ENCODE assay signal across 8 cellular contexts in the genomic region with DNA sequence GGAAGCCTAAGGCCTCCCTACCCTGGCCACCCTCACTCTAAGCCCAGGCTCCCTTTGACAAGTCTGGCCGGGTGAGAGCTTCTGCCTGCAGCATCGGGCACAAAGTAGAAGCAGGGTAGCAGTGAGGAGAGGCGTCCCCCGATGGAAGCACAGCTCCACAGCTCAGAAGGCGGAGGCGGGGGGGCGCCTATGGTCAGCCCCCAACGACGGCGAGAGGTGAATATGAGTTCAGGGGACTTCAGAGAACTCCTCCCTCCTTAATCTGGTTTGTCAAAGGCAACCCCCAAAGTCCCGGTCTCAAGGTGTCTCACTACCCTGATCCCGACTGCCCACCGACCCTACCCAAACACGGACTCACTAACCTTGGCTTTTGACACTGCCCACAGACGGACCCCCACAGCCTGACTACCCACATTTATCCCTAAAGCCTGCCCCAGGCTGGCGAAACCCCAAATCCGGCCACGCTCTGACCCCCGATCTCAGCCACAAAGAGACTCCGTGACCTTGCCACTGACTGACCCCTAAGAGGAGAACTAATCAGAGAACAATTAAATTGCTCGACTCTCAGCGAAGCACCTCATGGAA. TPM values are rescaled to one million over a fixed set of nuclear protein-coding genes. Genes with fewer than 3 reads are reported as not detected.
DNase-seq lines count a peak whose midpoint lies in the region; ATAC-seq lines count a peak whose summit lies in the region.

No MANE protein-coding gene starts in this region.

- peak overlapping the region; percentile 93 for H3K9ac ChIP-seq in iPS-20b (ENCODE audit: low read depth, low read length)
- H3K9ac ChIP-seq in stomach smooth muscle (ENCODE audit: low read length in 2 of 2), result peak overlapping the region; percentile 68 to 79

- no peaks in the 10 kb centered on the region for H3K27me3 Mint-ChIP-seq in activated T-cell treated with anti-CD3 and anti-CD28 coated beads, Interleukin-2, amount 50 U/mL, for 4 hours (ENCODE audit: low read depth)

- peaks cover 47% of the 10 kb centered on the region for H3K4me1 Mint-ChIP-seq in activated T-cell treated with anti-CD3 and anti-CD28 coated beads, Interleukin-2, amount 50 U/mL, for 4 hours (ENCODE audit: low read depth)

- H3K4me1 ChIP-seq in iPS-20b (ENCODE audit: insufficient read depth, low read length) (peaks cover 29% of the 10 kb centered on the region), stomach smooth muscle (ENCODE audit: control insufficient read depth, insufficient read depth, low read length) (peaks cover 50% of the 10 kb centered on the region)

- H3K9me3 Mint-ChIP-seq in activated T-cell treated with anti-CD3 and anti-CD28 coated beads, Interleukin-2, amount 50 U/mL, for 4 hours, result no peaks in the 10 kb centered on the region

- H3K36me3 ChIP-seq in iPS-20b (ENCODE audit: insufficient read depth, low read depth, low read length) (peaks cover 18% of the 10 kb centered on the region), stomach smooth muscle (ENCODE audit: control insufficient read depth in 2 of 2, insufficient read depth in 2 of 2, low read length in 2 of 2) (no peaks in the 10 kb centered on the region)

- H3K27me3 ChIP-seq in iPS-20b (ENCODE audit: insufficient read depth, low read length) (peaks cover 23% of the 10 kb centered on the region), stomach smooth muscle (ENCODE audit: control insufficient read depth in 1 of 2, insufficient read depth in 2 of 2, low read length in 2 of 2) (no peaks in the 10 kb centered on the region)

- peak overlapping the region; percentile 74 for H3K4me3 ChIP-seq in iPS-20b (ENCODE audit: low read length)
- H3K4me3 ChIP-seq in stomach smooth muscle (ENCODE audit: low read length in 2 of 2), result peak overlapping the region; percentile 47 to 95

- H3K36me3 Mint-ChIP-seq in activated T-cell treated with anti-CD3 and anti-CD28 coated beads, Interleukin-2, amount 50 U/mL, for 4 hours (ENCODE audit: insufficient read depth), result no peaks in the 10 kb centered on the region

- H3K9me3 ChIP-seq in iPS-20b (ENCODE audit: insufficient read depth, low read depth, low read length), result no peaks in the 10 kb centered on the region
- H3K9me3 ChIP-seq in stomach smooth muscle (ENCODE audit: control insufficient read depth in 2 of 2, low read length in 2 of 2), result no peaks in the 10 kb centered on the region

- peak overlapping the region; percentile 81 for H3K4me3 Mint-ChIP-seq in activated T-cell treated with anti-CD3 and anti-CD28 coated beads, Interleukin-2, amount 50 U/mL, for 4 hours

- ATAC-seq in activated T-cell treated with anti-CD3 and anti-CD28 coated beads, Interleukin-2, amount 50 U/mL, for 4 hours, result no peak
- ATAC-seq in GM21786 (IDR thresholded peaks at IDR 0.05; ENCODE audit: unreplicated experiment) (no peak), HG02759 (IDR thresholded peaks at IDR 0.05; ENCODE audit: unreplicated experiment) (no peak)

- DNase-seq in DMS 273 (lab: John Stamatoyannopoulos, UW; ENCODE audit: unreplicated experiment) (peak; percentile 57), DMS 273 treated with DMSO at 0.1 percent for 48 hours (lab: John Stamatoyannopoulos, UW) (no peak)
- no peak for DNase-seq in activated T-cell treated with anti-CD3 and anti-CD28 coated beads, Interleukin-2, amount 50 U/mL, for 4 hours
- DNase-seq in stimulated activated CD4-positive, alpha-beta T cell treated with anti-CD3 and anti-CD28 coated beads, Interleukin-2, amount 100 ng/mL, for 24 hours, result no peak

- H3K27ac ChIP-seq in iPS-20b (ENCODE audit: low read length) (peak overlapping the region; percentile 85), stomach smooth muscle (ENCODE audit: low read length) (peak overlapping the region; percentile 89)

RNA-seq across cellular contexts. Expression of gene ID3, which starts 5.3 kb away (rescaled TPM):
- total RNA-seq in activated T-cell treated with anti-CD3 and anti-CD28 coated beads, Interleukin-2, amount 50 U/mL, for 4 hours, result 10 to 100 TPM; 15.1 to 17.1 (median 15.1) TPM

RNA-seq across cellular contexts. Expression of gene E2F2, which starts 23.0 kb away (rescaled TPM):
- total RNA-seq in activated T-cell treated with anti-CD3 and anti-CD28 coated beads, Interleukin-2, amount 50 U/mL, for 4 hours, result 1 to 10 TPM; 5.5 to 9.3 (median 7.2) TPM
